1 cellular context compared by ENCODE assay signal in the genomic region with DNA sequence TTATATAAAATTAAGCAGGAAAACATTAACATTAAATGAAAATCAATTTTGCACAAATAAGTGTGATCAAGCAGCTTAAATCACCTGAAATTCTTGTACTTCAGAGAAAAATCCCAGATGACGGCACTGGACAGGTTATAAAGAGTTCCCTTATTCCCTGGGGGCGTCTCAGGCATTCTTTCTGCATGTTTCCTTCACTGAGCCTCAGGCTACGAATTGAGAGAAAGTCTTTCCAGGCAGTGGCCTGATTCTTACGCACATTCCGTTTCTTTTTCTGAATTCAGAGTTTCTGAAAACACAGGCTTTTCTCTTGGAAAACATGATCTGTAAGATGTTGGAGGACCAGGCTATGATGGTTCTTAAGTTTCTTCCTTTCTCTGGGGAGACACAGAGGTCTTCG.
TF ChIP-seq lines count a peak whose summit lies in the region.

No MANE protein-coding gene starts in this region.

TF ChIP-seq in GM23338, 12 proteins besides CTCF, POLR2A, EP300 and RAD21 (continued from another document):
- no peak for TF ChIP-seq ZNF462 (CRISPR knock-in tag; IDR thresholded peaks at IDR 0.05)
- no peak for TF ChIP-seq EZH2 (IDR thresholded peaks at IDR 0.05; ENCODE audit: low read depth, unreplicated experiment)
- TF ChIP-seq CREB1 (CRISPR knock-in tag; IDR thresholded peaks at IDR 0.05; ENCODE audit: low read depth): no peak
- TF ChIP-seq ZNF114 (CRISPR knock-in tag; IDR thresholded peaks at IDR 0.05): no peak
- no peak for TF ChIP-seq STAT1 (IDR thresholded peaks at IDR 0.05; ENCODE audit: unreplicated experiment)
- no peak for TF ChIP-seq ZNF331 (CRISPR knock-in tag; IDR thresholded peaks at IDR 0.05; ENCODE audit: low read depth)
- no peak for TF ChIP-seq JUNB (IDR thresholded peaks at IDR 0.05; ENCODE audit: unreplicated experiment)
- TF ChIP-seq ETS1 (IDR thresholded peaks at IDR 0.05): no peak
- no peak for TF ChIP-seq NANOG (IDR thresholded peaks at IDR 0.05; ENCODE audit: borderline replicate concordance)
- TF ChIP-seq EZH2phosphoT487 (IDR thresholded peaks at IDR 0.05; ENCODE audit: unreplicated experiment): no peak
- no peak for TF ChIP-seq POLR2AphosphoS5 (IDR thresholded peaks at IDR 0.05; ENCODE audit: low read depth)
